In the genomic region with DNA sequence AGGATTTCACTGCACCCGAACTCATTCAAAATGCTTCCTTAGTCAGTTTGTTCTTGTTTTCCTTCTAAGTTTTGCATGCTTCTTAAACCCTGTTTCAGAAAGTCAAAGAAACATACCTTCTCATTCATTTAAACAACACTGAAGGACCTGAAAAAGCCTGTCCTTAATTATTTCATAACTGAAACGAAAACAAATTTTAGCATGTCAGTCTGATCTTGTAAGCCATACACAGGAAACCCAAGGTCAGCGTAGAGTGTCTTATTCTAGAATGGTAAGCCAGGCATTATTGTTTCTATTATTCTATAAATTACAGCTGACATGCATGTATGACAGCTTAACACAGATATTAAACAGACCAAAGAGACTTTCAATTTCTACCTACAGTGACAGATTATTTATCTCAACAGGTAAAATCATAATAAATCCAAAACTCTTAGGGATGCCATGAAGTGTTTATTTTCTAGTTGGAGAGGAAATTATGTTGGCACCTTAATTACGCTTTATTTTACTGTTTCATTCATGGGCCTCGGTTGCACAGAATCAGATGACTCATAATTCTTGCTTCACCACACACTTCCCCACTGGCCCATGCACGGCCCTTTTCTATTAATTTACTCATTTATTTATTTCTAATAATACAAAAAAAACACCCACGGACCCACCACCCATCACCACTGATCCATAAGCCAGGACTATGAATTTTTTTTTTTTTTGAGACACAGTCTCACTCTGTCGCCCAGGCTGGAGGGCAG, we compare ENCODE assay signal across 12 cellular contexts.
A peak's percentile ranks its signal among the peaks of the same experiment; 100 is the strongest.
DNase-seq lines count a peak whose midpoint lies in the region; ATAC-seq, FAIRE-seq and TF ChIP-seq lines count a peak whose summit lies in the region.
"Had no signal": no experiment of that assay in that cellular context is flagged by ENCODE, and none has a peak within 500 bp of the region (broad histone marks: within the 10 kb centered on the region; RNA-seq: fewer than 3 reads in every experiment).

No MANE protein-coding gene starts in this region.

- no peaks in the 10 kb centered on the region; a peak in 1 of 22 replicates for H3K9me3 ChIP-seq in BLaER1 treated with 17β-estradiol and CSF1 and Interleukin-3, amounts not matched to agents 10 nM and 100 nM (replicated peaks in 1 of 11)
- H3K9me3 ChIP-seq: pancreas had no signal

- H3K27me3 ChIP-seq in BLaER1 treated with 17β-estradiol and CSF1 and Interleukin-3, amounts not matched to agents 10 nM and 100 nM = no peaks in the 10 kb centered on the region
- H3K27me3 ChIP-seq: pancreas had no signal

- FAIRE-seq in D721Med (lab: Jason Lieb, UNC) = no peak
- FAIRE-seq: pancreas had no signal

- H4K20me1 ChIP-seq in BLaER1 treated with 17β-estradiol and CSF1 and Interleukin-3, amounts not matched to agents 10 nM and 100 nM = no peaks in the 10 kb centered on the region

- no peaks in the 10 kb centered on the region for H3K36me3 ChIP-seq in BLaER1 treated with 17β-estradiol and CSF1 and Interleukin-3, amounts not matched to agents 10 nM and 100 nM
- H3K36me3 ChIP-seq: pancreas had no signal

- H3K4me3 ChIP-seq in BLaER1 treated with 17β-estradiol and CSF1 and Interleukin-3, amounts not matched to agents 10 nM and 100 nM = peak overlapping the region in 1 of 10 experiments; percentile 18; a peak in 1 of 20 replicates
- no peak overlapping the region for H3K4me3 ChIP-seq in epithelial cell of esophagus (ENCODE audit: low read length)
- H3K4me3 ChIP-seq: pancreas had no signal

- peak overlapping the region; percentile 67 to 96 (median 83) for H3K4me2 ChIP-seq in BLaER1 treated with 17β-estradiol and CSF1 and Interleukin-3, amounts not matched to agents 10 nM and 100 nM

- DNase-seq in NOMO-1 treated with dmso at 0.1 percent for 144 hours (lab: John Stamatoyannopoulos, UW; ENCODE audit: unreplicated experiment) (peak; percentile 31), epithelial cell of esophagus (ENCODE audit: low read depth) (peak; percentile 66), NCI-H748 (lab: John Stamatoyannopoulos, UW; ENCODE audit: unreplicated experiment) (no peak), D721Med (ENCODE audit: insufficient read length, low spot score) (no peak), pons (ENCODE audit: low spot score) (no peak), T1000 (lab: John Stamatoyannopoulos, UW) (no peak)
- DNase-seq: GOT3, NCI-H2107, pancreas had no signal

- peaks cover 58 to 83% (median 72%) of the 10 kb centered on the region in 10 experiments for H3K4me1 ChIP-seq in BLaER1 treated with 17β-estradiol and CSF1 and Interleukin-3, amounts not matched to agents 10 nM and 100 nM
- H3K4me1 ChIP-seq: pancreas had no signal

- peak overlapping the region in 9 of 11 experiments; percentile 62 to 86 (median 72); a peak in 17 of 22 replicates for H3K27ac ChIP-seq in BLaER1 treated with 17β-estradiol and CSF1 and Interleukin-3, amounts not matched to agents 10 nM and 100 nM
- H3K27ac ChIP-seq: C4-2B, pancreas had no signal

- peak overlapping the region in 4 of 11 experiments; percentile 5 to 54 (median 36); a peak in 5 of 22 replicates for H3K9ac ChIP-seq in BLaER1 treated with 17β-estradiol and CSF1 and Interleukin-3, amounts not matched to agents 10 nM and 100 nM

- TF ChIP-seq CTCF in epithelial cell of esophagus (IDR thresholded peaks at IDR 0.05; ENCODE audit: insufficient read depth, low read depth, low read length, missing control alignments) = no peak
- no peak for TF ChIP-seq CTCF in D721Med (IDR thresholded peaks at IDR 0.05; ENCODE audit: insufficient read depth, missing control alignments)

- ATAC-seq in GM18868 (IDR thresholded peaks at IDR 0.05; ENCODE audit: unreplicated experiment) = peak; percentile 32

Comparison
In these comparisons a context has a peak if more than half of its experiments do, and no peak if none do; other contexts are left out.
1. DNase-seq: peak in NOMO-1 treated with dmso at 0.1 percent for 144 hours (single experiment) and epithelial cell of esophagus (single experiment); none in NCI-H748 (single experiment), D721Med (single experiment), pons (single experiment) and T1000 (single experiment).